ENCODE assay signal across 17 cellular contexts in genomic region chr10:92305133-92306072, GRCh38.
"Had no signal": no experiment of that assay in that cellular context is flagged by ENCODE, and none has a peak within 500 bp of the region (broad histone marks: within the 10 kb centered on the region; RNA-seq: fewer than 3 reads in every experiment).

No MANE protein-coding gene starts in this region.

- H3K9me3 Mint-ChIP-seq: activated naive CD4-positive, alpha-beta T cell treated with anti-CD3 and anti-CD28 coated beads, Interleukin-2, amount 10 ng/mL, durations not matched to agents 7 days and 5 days; activated T-helper 2 cell treated with anti-CD3 and anti-CD28 coated beads, Interferon-gamma antibody, Interleukin-2, Interleukin-4, amounts not matched to agents 10 μg/mL and 5 μg/mL and 100 μg/mL, durations not matched to agents 14 hours and 24 hours and 36 hours; naive thymus-derived CD8-positive, alpha-beta T cell; type B pancreatic cell had no signal

- DNase-seq: activated CD4-positive, alpha-beta T cell treated with anti-CD3 and anti-CD28 coated beads, Interleukin-2, amount 50 U/mL, for 1 hour; activated CD4-positive, CD25-positive, alpha-beta regulatory T cell; activated naive CD4-positive, alpha-beta T cell treated with anti-CD3 and anti-CD28 coated beads, Interleukin-2, amount 10 ng/mL, durations not matched to agents 7 days and 5 days; dermis blood vessel endothelial cell; gastrocnemius medialis; heart left ventricle; kidney; left ventricle myocardium inferior; naive thymus-derived CD8-positive, alpha-beta T cell; nucleus accumbens; posterior cingulate gyrus; stimulated activated CD4-positive, alpha-beta T cell treated with anti-CD3 and anti-CD28 coated beads, Interleukin-15, amount 100 ng/mL, for 24 hours; stimulated activated CD4-positive, alpha-beta T cell treated with anti-CD3 and anti-CD28 coated beads, Interleukin-4, amount 100 ng/mL, for 1 hour; stimulated activated naive CD4-positive, alpha-beta T cell treated with Interleukin-2 at 50 U/mL for 16 hours; SW 1271 had no signal

- FAIRE-seq: kidney had no signal

- H3K27me3 Mint-ChIP-seq: activated naive CD4-positive, alpha-beta T cell treated with anti-CD3 and anti-CD28 coated beads, Interleukin-2, amount 10 ng/mL, durations not matched to agents 7 days and 5 days; naive thymus-derived CD8-positive, alpha-beta T cell; type B pancreatic cell had no signal

- H3K27ac Mint-ChIP-seq: activated naive CD4-positive, alpha-beta T cell treated with anti-CD3 and anti-CD28 coated beads, Interleukin-2, amount 10 ng/mL, durations not matched to agents 7 days and 5 days; activated T-helper 2 cell treated with anti-CD3 and anti-CD28 coated beads, Interferon-gamma antibody, Interleukin-2, Interleukin-4, amounts not matched to agents 10 μg/mL and 5 μg/mL and 100 μg/mL, durations not matched to agents 14 hours and 24 hours and 36 hours; type B pancreatic cell had no signal

- H3K4me3 Mint-ChIP-seq: activated naive CD4-positive, alpha-beta T cell treated with anti-CD3 and anti-CD28 coated beads, Interleukin-2, amount 10 ng/mL, durations not matched to agents 7 days and 5 days; naive thymus-derived CD8-positive, alpha-beta T cell; type B pancreatic cell had no signal

- ATAC-seq: gastrocnemius medialis; heart left ventricle; naive thymus-derived CD8-positive, alpha-beta T cell had no signal
